10 cellular contexts compared by ENCODE assay signal in genomic region chr2:196849895-196850294, GRCh38. TPM values are rescaled to one million over a fixed set of nuclear protein-coding genes. Genes with fewer than 3 reads are reported as not detected.
DNase-seq lines count a peak whose midpoint lies in the region; ATAC-seq and TF ChIP-seq lines count a peak whose summit lies in the region.
"Had no signal": no experiment of that assay in that cellular context is flagged by ENCODE, and none has a peak within 500 bp of the region (broad histone marks: within the 10 kb centered on the region; RNA-seq: fewer than 3 reads in every experiment).

No MANE protein-coding gene starts in this region.

- intact Hi-C loops in uterus (cut with DNase I; ENCODE audit: low total_unique reads) = no loop called here

- no peaks in the 10 kb centered on the region for H3K36me3 ChIP-seq in uterus

- H3K4me1 ChIP-seq in uterus = no peaks in the 10 kb centered on the region

- TF ChIP-seq POLR2A in uterus (IDR thresholded peaks at IDR 0.05) = no peak

- H3K27me3 ChIP-seq in uterus = no peaks in the 10 kb centered on the region

- DNase-seq in DMS 273 (lab: John Stamatoyannopoulos, UW; ENCODE audit: unreplicated experiment) (peak; percentile 40), DMS 273 treated with DMSO at 0.1 percent for 48 hours (lab: John Stamatoyannopoulos, UW) (no peak), NCI-H69 (lab: John Stamatoyannopoulos, UW) (peak; percentile 28), epithelial cell of proximal tubule (ENCODE audit: low read depth) (no peak), renal cortical epithelial cell (ENCODE audit: low read depth) (peak; percentile 56), uterus (no peak), SHP77 treated with DMSO at 0.1 percent for 48 hours (lab: John Stamatoyannopoulos, UW) (no peak)
- DNase-seq: activated CD8-positive, alpha-beta memory T cell treated with anti-CD3 and anti-CD28 coated beads, Interleukin-2, amount 10 ng/mL, durations not matched to agents 7 days and 5 days had no signal

- H3K27ac ChIP-seq in uterus = no peak overlapping the region

- H3K4me3 ChIP-seq in epithelial cell of proximal tubule (ENCODE audit: low read depth, low read length) (no peak overlapping the region), uterus (no peak overlapping the region)
- H3K4me3 ChIP-seq: lung had no signal

- peak; percentile 54 for TF ChIP-seq CTCF in epithelial cell of proximal tubule (conservative IDR thresholded peaks at IDR 0.05; ENCODE audit: low read depth, low read length)
- TF ChIP-seq CTCF in uterus (IDR thresholded peaks at IDR 0.05) = no peak

- H3K9me3 ChIP-seq in uterus = no peaks in the 10 kb centered on the region

- no peak for ATAC-seq in HG03196 (IDR thresholded peaks at IDR 0.05; ENCODE audit: unreplicated experiment)
- ATAC-seq: activated CD8-positive, alpha-beta memory T cell treated with anti-CD3 and anti-CD28 coated beads, Interleukin-2, amount 10 ng/mL, durations not matched to agents 7 days and 5 days had no signal

RNA-seq across cellular contexts. Expression of gene C2orf66, which starts 40.7 kb away (rescaled TPM):
- total RNA-seq in epithelial cell of proximal tubule (not detected in 2 replicates), renal cortical epithelial cell (0.35 TPM in 1 of 2 replicates, not detected in the other), uterus (under 1 TPM in 1 of 4 donors, not detected in 3; 0.21 TPM)
- total RNA-seq: lung had no signal

RNA-seq across cellular contexts. Expression of gene GTF3C3, which starts 50.4 kb away (rescaled TPM):
- total RNA-seq in epithelial cell of proximal tubule (29.9 and 34.4 TPM in 2 replicates), renal cortical epithelial cell (40.1 and 48.4 TPM in 2 replicates), uterus (10 to 100 TPM; 17.4 to 76.9 (median 25.4) TPM)

Comparison
In these comparisons a context has a peak if more than half of its experiments do, and no peak if none do; other contexts are left out.
1. DNase-seq: peak in DMS 273 (single experiment), NCI-H69 (single experiment) and renal cortical epithelial cell (single experiment); none in DMS 273 treated with DMSO at 0.1 percent for 48 hours (single experiment), epithelial cell of proximal tubule (single experiment), uterus (0 of 2) and SHP77 treated with DMSO at 0.1 percent for 48 hours (single experiment).